Comparison of ENCODE assay signal across 24 cellular contexts in genomic region chr6:136528477-136528876, GRCh38. TPM values are rescaled to one million over a fixed set of nuclear protein-coding genes. Genes with fewer than 3 reads are reported as not detected.
DNase-seq lines count a peak whose midpoint lies in the region; ATAC-seq, FAIRE-seq and TF ChIP-seq lines count a peak whose summit lies in the region.
"Had no signal": no experiment of that assay in that cellular context is flagged by ENCODE, and none has a peak within 500 bp of the region (broad histone marks: within the 10 kb centered on the region; RNA-seq: fewer than 3 reads in every experiment).

No MANE protein-coding gene starts in this region.

- H3K36me3 ChIP-seq in HUES48 (ENCODE audit: control insufficient read depth, insufficient read depth, low read length): no peaks in the 10 kb centered on the region
- H3K36me3 ChIP-seq: BLaER1, SJCRH30 had no signal

- no peak for FAIRE-seq in A549 (lab: Jason Lieb, UNC)
- FAIRE-seq: H1 had no signal

- TF ChIP-seq CTCF in A549 (IDR thresholded peaks at IDR 0.05): no peak

- no peak for TF ChIP-seq EP300 in A549 (IDR thresholded peaks at IDR 0.05)

- CTCF ChIA-PET in A549 (lab: Yijun Ruan, JAX): interaction anchor here (4.2 to 5.7 kb wide), 2 partner anchors 19 to 21 kb away, joined by 26 to 36 read pairs; partner anchors contain the start of gene MAP7

- no peaks in the 10 kb centered on the region for H3K27me3 ChIP-seq in HUES48 (ENCODE audit: control insufficient read depth, insufficient read depth, low read length)
- H3K27me3 ChIP-seq: BLaER1, SJCRH30 had no signal

- no peak for ATAC-seq in A549
- ATAC-seq: Right ventricle myocardium inferior had no signal

- TF ChIP-seq RAD21 in A549 (conservative IDR thresholded peaks at IDR 0.05 in 1 of 2, IDR thresholded peaks at IDR 0.05 in 1 of 2): no peak

- H3K9ac ChIP-seq in HUES48 (ENCODE audit: low read depth, low read length): no peak overlapping the region
- H3K9ac ChIP-seq: BLaER1 had no signal

- no peak for TF ChIP-seq POLR2A in A549 (IDR thresholded peaks at IDR 0.05; ENCODE audit: low read length)

- peak in 1 of 2 experiments; percentile 39 for DNase-seq in A549 (ENCODE audit: low read depth in 1 of 2, low spot score in 1 of 2)
- DNase-seq in medulla oblongata (ENCODE audit: extremely low spot score): peak; percentile 45
- DNase-seq in NCI-H2196 (lab: John Stamatoyannopoulos, UW; ENCODE audit: unreplicated experiment): no peak
- DNase-seq in NCI-H226: no peak
- no peak for DNase-seq in middle frontal gyrus (ENCODE audit: extremely low spot score, low spot score)
- no peak for DNase-seq in NCI-H526 treated with DMSO at 0.1 percent for 48 hours (lab: John Stamatoyannopoulos, UW)
- DNase-seq: 8988T; CD4-positive, CD25-positive, alpha-beta regulatory T cell; DMS153; HCEC 1CT; NCI-H1048; NCI-H1694; NCI-H2029 treated with DMSO at 0.1 percent for 48 hours; NCI-H345; NCI-H510A treated with DMSO at 0.1 percent for 48 hours; NCI-H774; PC-9; SJCRH30 had no signal

- POLR2A ChIA-PET in A549 (lab: Yijun Ruan, JAX): no interaction called here

- H3K4me2 ChIP-seq in A549: peak overlapping the region; percentile 81
- H3K4me2 ChIP-seq: BLaER1, PC-9 had no signal

- H3K9me3 ChIP-seq in A549 (no peaks in the 10 kb centered on the region), HUES48 (ENCODE audit: control insufficient read depth, insufficient read depth, low read length) (no peaks in the 10 kb centered on the region)
- H3K9me3 ChIP-seq: BLaER1, SJCRH30 had no signal

- H3K4me1 ChIP-seq in A549 (peaks cover 78% of the 10 kb centered on the region), HUES48 (ENCODE audit: control insufficient read depth, insufficient read depth, low read length) (peaks cover 68% of the 10 kb centered on the region)
- H3K4me1 ChIP-seq: BLaER1, SJCRH30 had no signal

- H3K4me3 ChIP-seq in A549 (no peak overlapping the region), HUES48 (ENCODE audit: low read depth, low read length) (no peak overlapping the region)
- H3K4me3 ChIP-seq: BLaER1, PC-9, SJCRH30 had no signal

- H3K27ac ChIP-seq in A549 (peak overlapping the region; percentile 81 to 97), HUES48 (ENCODE audit: low read depth, low read length) (peak overlapping the region; percentile 44), cingulate gyrus (ENCODE audit: low read depth, low read length) (peak overlapping the region; percentile 92)
- H3K27ac ChIP-seq: BLaER1, HL-60, PC-9, SJCRH30 had no signal

- 6% methylated on average over 1 of the region's 1 CpG for WGBS in A549 (ENCODE audit: missing lambda C conversion rate)

TF ChIP-seq in A549, 52 proteins besides CTCF, POLR2A, EP300 and RAD21:
- TF ChIP-seq GATA3 (IDR thresholded peaks at IDR 0.05; ENCODE audit: borderline replicate concordance): peak; percentile 47; the same call in 1 of the 2 replicates
- TF ChIP-seq BCL3 (IDR thresholded peaks at IDR 0.05): no peak
- no peak for TF ChIP-seq FOSL2 (IDR thresholded peaks at IDR 0.05)
- peak; percentile 7; the same call in 1 of the 2 replicates for TF ChIP-seq FOSL2 (CRISPR knock-in tag; IDR thresholded peaks at IDR 0.05)

RNA-seq across cellular contexts. Expression of gene MAP7, which starts 21.7 kb away (rescaled TPM):
- polyA plus RNA-seq in A549 (2011; rRNA removed) (49.0 and 64.5 TPM in 2 replicates), A549 (2017; fragmentation: RNase III; extraction: RNeasy Plus Mini Kit Qiagen cat#74134 plus additional on column Dnase treatment) (49.5 to 65.0 TPM (median 60.6 TPM) in 3 replicates)
- 36.9 and 38.4 TPM in 2 replicates for polyA plus RNA-seq in A549 (2012; cell fraction: cytosol; rRNA removed)
- 41.6 and 44.1 TPM in 2 replicates for polyA plus RNA-seq in A549 (2012; cell fraction: nucleus; rRNA removed)
- polyA minus RNA-seq in A549 (2011; rRNA and poly(A)+ RNA removed): 27.1 and 28.1 TPM in 2 replicates
